ENCODE assay signal across 15 cellular contexts in genomic region chr1:164610528-164611222, GRCh38. TPM values are rescaled to one million over a fixed set of nuclear protein-coding genes. Genes with fewer than 3 reads are reported as not detected.
DNase-seq lines count a peak whose midpoint lies in the region; ATAC-seq and TF ChIP-seq lines count a peak whose summit lies in the region.
"Had no signal": no experiment of that assay in that cellular context is flagged by ENCODE, and none has a peak within 500 bp of the region (broad histone marks: within the 10 kb centered on the region; RNA-seq: fewer than 3 reads in every experiment).

No MANE protein-coding gene starts in this region.

- DNase-seq in SK-N-SH (no peak), heart left ventricle (peak in 3 of 5 donors; percentile 32 to 72 (median 51)), aorta (no peak), NCI-H1930 (lab: John Stamatoyannopoulos, UW) (no peak)
- DNase-seq: 8988T; activated T-cell treated with anti-CD3 and anti-CD28 coated beads, Interleukin-2, amount 50 U/mL, for 48 hours; NCI-H2081; stimulated activated CD4-positive, alpha-beta T cell treated with anti-CD3 and anti-CD28 coated beads, Interleukin-12 subunit alpha, Interleukin-12 subunit beta, amount 100 ng/mL, for 4 hours; testis had no signal

- H3K36me3 ChIP-seq in SK-N-SH (replicated peaks in 1 of 2; ENCODE audit: control insufficient read depth in 1 of 2, insufficient read depth in 2 of 2, low read length in 1 of 2) (no peaks in the 10 kb centered on the region), heart left ventricle (no peaks in the 10 kb centered on the region), parathyroid adenoma (ENCODE audit: control insufficient read depth, insufficient read depth, low read length) (no peaks in the 10 kb centered on the region), aorta (ENCODE audit: control insufficient read depth in 1 of 2, insufficient read depth in 2 of 2, low read length in 1 of 2) (no peaks in the 10 kb centered on the region)

- no peak for TF ChIP-seq POLR2A in heart left ventricle (IDR thresholded peaks at IDR 0.05)

- TF ChIP-seq EP300 in SK-N-SH (IDR thresholded peaks at IDR 0.05; ENCODE audit: borderline replicate concordance in 1 of 2, low read depth in 1 of 2, low read length in 1 of 2): no peak

- H4K20me1 ChIP-seq in SK-N-SH (ENCODE audit: insufficient read depth): no peaks in the 10 kb centered on the region

- H3K4me2 ChIP-seq in SK-N-SH (no peak overlapping the region), parathyroid adenoma (ENCODE audit: low read length) (no peak overlapping the region)

- POLR2A ChIA-PET in SK-N-SH (lab: Yijun Ruan, JAX): no interaction called here

- H3K4me3 ChIP-seq in SK-N-SH (ENCODE audit: low read depth in 2 of 2, low read length in 1 of 2) (no peak overlapping the region), heart left ventricle (no peak overlapping the region), parathyroid adenoma (ENCODE audit: low read depth, low read length) (no peak overlapping the region), aorta (ENCODE audit: low read length in 2 of 2) (no peak overlapping the region)
- H3K4me3 ChIP-seq: dorsolateral prefrontal cortex, lung, testis had no signal

- WGBS in SK-N-SH (ENCODE audit: low lambda C conversion rate): 94% methylated on average over 2 of the region's 3 CpGs
- WGBS in heart left ventricle, 4 donors: 62 to 71% (median 64%) methylated on average over 3 of the region's 3 CpGs
- WGBS in aorta, 2 donors: 22 to 27% methylated on average over 3 of the region's 3 CpGs

- no peak overlapping the region for H2AFZ ChIP-seq in SK-N-SH (ENCODE audit: low read depth)
- no peak overlapping the region for H2AFZ ChIP-seq in parathyroid adenoma

- H3K9me2 ChIP-seq in SK-N-SH: no peaks in the 10 kb centered on the region

- H3K27ac ChIP-seq in SK-N-SH (ENCODE audit: low read depth in 2 of 2, low read length in 1 of 2) (peak overlapping the region in 1 of 2 experiments; percentile 85; a peak in 2 of 4 replicates), heart left ventricle (peak overlapping the region in 11 of 12 donors; percentile 25 to 76 (median 51)), parathyroid adenoma (peak overlapping the region; percentile 15), aorta (ENCODE audit: low read depth in 1 of 2, low read length in 2 of 2) (peak overlapping the region; percentile 16 to 58)

- TF ChIP-seq CTCF in SK-N-SH (IDR thresholded peaks at IDR 0.05) (no peak), heart left ventricle (IDR thresholded peaks at IDR 0.05) (no peak), parathyroid adenoma (IDR thresholded peaks at IDR 0.05) (no peak)

- H3K27me3 ChIP-seq in SK-N-SH (ENCODE audit: insufficient read depth) (no peaks in the 10 kb centered on the region), heart left ventricle (no peaks in the 10 kb centered on the region), parathyroid adenoma (ENCODE audit: control insufficient read depth, insufficient read depth, low read length) (no peaks in the 10 kb centered on the region), aorta (ENCODE audit: control insufficient read depth in 1 of 2, insufficient read depth in 2 of 2, low read length in 1 of 2) (no peaks in the 10 kb centered on the region)
- H3K27me3 ChIP-seq: dorsolateral prefrontal cortex, testis had no signal

- CTCF ChIA-PET in SK-N-SH (lab: Yijun Ruan, JAX): no interaction called here

- H3K9me3 ChIP-seq in SK-N-SH (no peaks in the 10 kb centered on the region), heart left ventricle (no peaks in the 10 kb centered on the region), parathyroid adenoma (ENCODE audit: control insufficient read depth, low read length) (no peaks in the 10 kb centered on the region), aorta (ENCODE audit: control insufficient read depth, low read length) (no peaks in the 10 kb centered on the region)
- H3K9me3 ChIP-seq: testis had no signal

- H3K4me1 ChIP-seq in SK-N-SH (ENCODE audit: control insufficient read depth in 1 of 2, insufficient read depth in 2 of 2, low read depth in 1 of 2, low read length in 1 of 2): peaks cover 21 to 30% of the 10 kb centered on the region in 2 experiments
- peaks cover 5 to 89% (median 51%) of the 10 kb centered on the region in 12 donors for H3K4me1 ChIP-seq in heart left ventricle
- H3K4me1 ChIP-seq in parathyroid adenoma: peaks cover 18% of the 10 kb centered on the region
- H3K4me1 ChIP-seq in aorta (ENCODE audit: control insufficient read depth in 1 of 2, insufficient read depth in 2 of 2, low read length in 2 of 2): peaks cover 4 to 10% of the 10 kb centered on the region in 2 donors

- ATAC-seq in SK-N-SH treated with all-trans-retinoic acid at 6 μM for 48 hours: no peak
- peak; percentile 82 to 89 (median 84) for ATAC-seq in heart left ventricle
- no peak for ATAC-seq in aorta (ENCODE audit: low FRiP score)
- ATAC-seq in GM21529 (IDR thresholded peaks at IDR 0.05; ENCODE audit: unreplicated experiment): no peak
- no peak for ATAC-seq in activated CD4-positive, CD25-positive, alpha-beta regulatory T cell treated with anti-CD3 and anti-CD28 coated beads, Interleukin-2, amount 50 U/mL, for 24 hours

- H3K79me2 ChIP-seq in SK-N-SH (ENCODE audit: insufficient read depth) (no peaks in the 10 kb centered on the region), parathyroid adenoma (peaks cover 6% of the 10 kb centered on the region)

- intact Hi-C loops in heart left ventricle (cut with DNase I) (loop anchor here in 5 of 10 donors (5.0 to 10.0 kb wide), 7 partner anchors 46 to 1076 kb away; no protein-coding TSS in a partner anchor), aorta (cut with DNase I) (loop anchor here (5.0 to 10.0 kb wide), 4 partner anchors 33 to 166 kb away; partner anchors contain the start of gene PBX1 (in 1 of the 2))

- no peak overlapping the region for H3K9ac ChIP-seq in SK-N-SH
- no peak overlapping the region for H3K9ac ChIP-seq in parathyroid adenoma

- no peak for TF ChIP-seq RAD21 in SK-N-SH (IDR thresholded peaks at IDR 0.05; ENCODE audit: low read length)

- peaks cover 16% of the 10 kb centered on the region for H3F3A ChIP-seq in SK-N-SH (replicated peaks; ENCODE audit: insufficient read depth)

TF ChIP-seq in SK-N-SH treated with all-trans-retinoic acid at 6 μM for 48 hours, 23 proteins besides CTCF, POLR2A, EP300 and RAD21 (continues in another document):
- TF ChIP-seq CSDC2 (CRISPR knock-in tag; IDR thresholded peaks at IDR 0.05) (0 out of 2 replicates have a peak, but pooled peaks have one; percentile 10), CSRNP3 (CRISPR knock-in tag; IDR thresholded peaks at IDR 0.05) (no peak), ESRRG (CRISPR knock-in tag; IDR thresholded peaks at IDR 0.05) (no peak)

TF ChIP-seq in SK-N-SH, 30 proteins besides CTCF, POLR2A, EP300 and RAD21:
- TF ChIP-seq YY1 (IDR thresholded peaks at IDR 0.05; ENCODE audit: low read depth) (no peak), MEF2A (IDR thresholded peaks at IDR 0.05; ENCODE audit: borderline replicate concordance, low read depth) (no peak), USF1 (IDR thresholded peaks at IDR 0.05; ENCODE audit: borderline replicate concordance, low read depth) (no peak), TAF1 (IDR thresholded peaks at IDR 0.05; ENCODE audit: borderline replicate concordance, low read depth, low read length) (no peak), TEAD4 (IDR thresholded peaks at IDR 0.05; ENCODE audit: borderline replicate concordance, insufficient read depth) (no peak), FOSL2 (IDR thresholded peaks at IDR 0.05; ENCODE audit: borderline replicate concordance, low read depth) (no peak), FOXJ3 (CRISPR knock-in tag; IDR thresholded peaks at IDR 0.05) (no peak), IRF3 (IDR thresholded peaks at IDR 0.05; ENCODE audit: low read depth, low read length) (no peak)

RNA-seq across cellular contexts. Expression of gene PBX1, which starts 51.7 kb away (rescaled TPM):
- 25.3 and 27.0 TPM in 2 replicates for polyA plus RNA-seq in SK-N-SH (2012; rRNA removed)
- polyA plus RNA-seq in SK-N-SH (2012; cell fraction: cytosol; rRNA removed): 18.4 and 24.2 TPM in 2 replicates
- polyA plus RNA-seq in SK-N-SH (2012; cell fraction: nucleus; rRNA removed): 14.8 and 23.2 TPM in 2 replicates
- 10 to 100 TPM; 24.0 to 78.2 (median 59.8) TPM for total RNA-seq in heart left ventricle
- 10 to 100 TPM; 15.2 to 28.7 TPM for polyA plus RNA-seq in heart left ventricle
- total RNA-seq in aorta: 100 to 1,000 TPM in 1 of 2 donors, 10 to 100 TPM in 1; 61.8 to 125 TPM
- polyA plus RNA-seq in aorta: 10 to 100 TPM; 14.0 to 18.2 TPM

Comparison
In these comparisons a context has a peak if more than half of its experiments do, and no peak if none do; other contexts are left out.
1. ATAC-seq: peak in heart left ventricle (4 of 4); none in SK-N-SH treated with all-trans-retinoic acid at 6 μM for 48 hours (single experiment), aorta (single experiment), GM21529 (single experiment) and activated CD4-positive, CD25-positive, alpha-beta regulatory T cell treated with anti-CD3 and anti-CD28 coated beads, Interleukin-2, amount 50 U/mL, for 24 hours (0 of 2).
2. DNase-seq: peak in heart left ventricle (3 of 5); none in SK-N-SH (single experiment), aorta (0 of 2) and NCI-H1930 (0 of 2).